Comparison of ENCODE assay signal across 16 cellular contexts in genomic region chr12:121949643-121950397, GRCh38. TPM values are rescaled to one million over a fixed set of nuclear protein-coding genes. Genes with fewer than 3 reads are reported as not detected.
DNase-seq lines count a peak whose midpoint lies in the region; FAIRE-seq and TF ChIP-seq lines count a peak whose summit lies in the region.
"Had no signal": no experiment of that assay in that cellular context is flagged by ENCODE, and none has a peak within 500 bp of the region (broad histone marks: within the 10 kb centered on the region; RNA-seq: fewer than 3 reads in every experiment).

No MANE protein-coding gene starts in this region.

- no peak for TF ChIP-seq CTCF in AG04450 (IDR thresholded peaks at IDR 0.05; ENCODE audit: low read depth, low read length)
- TF ChIP-seq CTCF in astrocyte (IDR thresholded peaks at IDR 0.05; ENCODE audit: insufficient read depth, low read depth, low read length): no peak
- TF ChIP-seq CTCF in thyroid gland (IDR thresholded peaks at IDR 0.05): no peak

- H3K27ac Mint-ChIP-seq in astrocyte (ENCODE audit: unreplicated experiment): peak overlapping the region; percentile 93
- H3K27ac Mint-ChIP-seq: activated naive CD8-positive, alpha-beta T cell treated with anti-CD3 and anti-CD28 coated beads, Interleukin-2, amount 50 U/mL, for 24 hours; naive B cell; T-helper 2 cell treated with Interferon-gamma antibody and Interleukin-4, amounts not matched to agents 5 μg/mL and 100 μg/mL, for 36 hours had no signal

- H3K9ac ChIP-seq in astrocyte (ENCODE audit: low read length): peak overlapping the region; percentile 60

- FAIRE-seq in HTR-8/SVneo (lab: Jason Lieb, UNC): peak; percentile 72
- FAIRE-seq in astrocyte (lab: Jason Lieb, UNC): peak; percentile 91

- WGBS in thyroid gland, 2 donors: 76 to 77% methylated on average over 4 of the region's 4 CpGs

- H2AFZ ChIP-seq in astrocyte (ENCODE audit: low read depth, low read length): no peak overlapping the region

- no peaks in the 10 kb centered on the region for H3K36me3 ChIP-seq in astrocyte (ENCODE audit: insufficient read depth, low read length)
- H3K36me3 ChIP-seq in thyroid gland: no peaks in the 10 kb centered on the region
- H3K36me3 ChIP-seq: sigmoid colon, upper lobe of left lung had no signal

- H3K4me3 ChIP-seq in AG04450 (ENCODE audit: low read depth, low read length): peak overlapping the region; percentile 39
- no peak overlapping the region for H3K4me3 ChIP-seq in astrocyte (ENCODE audit: insufficient read depth, low read depth, low read length)
- no peak overlapping the region for H3K4me3 ChIP-seq in thyroid gland (replicated peaks in 1 of 3)
- H3K4me3 ChIP-seq: sigmoid colon, upper lobe of left lung had no signal

- peaks cover 5% of the 10 kb centered on the region for H3K9me3 Mint-ChIP-seq in astrocyte (ENCODE audit: unreplicated experiment)
- H3K9me3 Mint-ChIP-seq: activated naive CD8-positive, alpha-beta T cell treated with anti-CD3 and anti-CD28 coated beads, Interleukin-2, amount 50 U/mL, for 24 hours; T-helper 2 cell treated with Interferon-gamma antibody and Interleukin-4, amounts not matched to agents 5 μg/mL and 100 μg/mL, for 36 hours had no signal

- CTCF ChIA-PET in AG04450 (lab: Charles Lee): interaction anchor here (1.2 kb wide), 1 partner anchor 155 kb away, joined by 3 read pairs; no protein-coding TSS in a partner anchor

- H3K4me2 ChIP-seq in astrocyte (ENCODE audit: low read length): peak overlapping the region; percentile 60

- H3K4me1 Mint-ChIP-seq in astrocyte (ENCODE audit: low read depth, unreplicated experiment): peaks cover 13% of the 10 kb centered on the region
- H3K4me1 Mint-ChIP-seq: activated naive CD8-positive, alpha-beta T cell treated with anti-CD3 and anti-CD28 coated beads, Interleukin-2, amount 50 U/mL, for 24 hours; naive B cell had no signal

- H3K36me3 Mint-ChIP-seq in astrocyte (ENCODE audit: low read depth, unreplicated experiment): peaks cover 5% of the 10 kb centered on the region
- H3K36me3 Mint-ChIP-seq: naive B cell had no signal

- TF ChIP-seq POLR2A in thyroid gland (IDR thresholded peaks at IDR 0.05): no peak

- POLR2A ChIA-PET in AG04450 (lab: Yijun Ruan, JAX): interaction anchor here (0.7 to 1.1 kb wide), 3 partner anchors 25 to 131 kb away, joined by 3 to 5 read pairs (median 4); no protein-coding TSS in a partner anchor

- no peaks in the 10 kb centered on the region for H4K20me1 ChIP-seq in astrocyte (ENCODE audit: insufficient read depth, low read length)

- H3K27ac ChIP-seq in AG04450 (ENCODE audit: low read depth, low read length): peak overlapping the region; percentile 94
- H3K27ac ChIP-seq in astrocyte (ENCODE audit: low read depth, low read length): peak overlapping the region; percentile 66
- H3K27ac ChIP-seq in thyroid gland: no peak overlapping the region
- H3K27ac ChIP-seq: sigmoid colon, upper lobe of left lung had no signal

- H3K4me3 Mint-ChIP-seq in astrocyte (ENCODE audit: unreplicated experiment): peak overlapping the region; percentile 31
- H3K4me3 Mint-ChIP-seq: activated naive CD8-positive, alpha-beta T cell treated with anti-CD3 and anti-CD28 coated beads, Interleukin-2, amount 50 U/mL, for 24 hours; naive B cell; T-helper 2 cell treated with Interferon-gamma antibody and Interleukin-4, amounts not matched to agents 5 μg/mL and 100 μg/mL, for 36 hours had no signal

- H3K79me2 ChIP-seq in astrocyte (ENCODE audit: insufficient read depth, low read length): no peaks in the 10 kb centered on the region

- H3K9me3 ChIP-seq in AG04450 (ENCODE audit: control insufficient read depth, insufficient read depth, low read length) (peaks cover 5% of the 10 kb centered on the region; the same call in 1 of the 2 replicates), astrocyte (ENCODE audit: insufficient read depth, low read depth, low read length) (no peaks in the 10 kb centered on the region), thyroid gland (no peaks in the 10 kb centered on the region)
- H3K9me3 ChIP-seq: sigmoid colon, upper lobe of left lung had no signal

- intact Hi-C loops in thyroid gland (cut with DNase I): no loop called here

- peaks cover 7% of the 10 kb centered on the region for H3K4me1 ChIP-seq in astrocyte (ENCODE audit: insufficient read depth, low read length)
- peaks cover 6 to 9% of the 10 kb centered on the region in 2 donors for H3K4me1 ChIP-seq in thyroid gland
- H3K4me1 ChIP-seq: sigmoid colon had no signal

- H3K27me3 ChIP-seq in AG04450 (ENCODE audit: control insufficient read depth, insufficient read depth, low read length) (no peaks in the 10 kb centered on the region), astrocyte (ENCODE audit: insufficient read depth, low read length) (no peaks in the 10 kb centered on the region), thyroid gland (no peaks in the 10 kb centered on the region)
- H3K27me3 ChIP-seq: sigmoid colon, upper lobe of left lung had no signal

- H3K27me3 Mint-ChIP-seq in astrocyte (ENCODE audit: low read depth, unreplicated experiment): no peaks in the 10 kb centered on the region
- H3K27me3 Mint-ChIP-seq: activated naive CD8-positive, alpha-beta T cell treated with anti-CD3 and anti-CD28 coated beads, Interleukin-2, amount 50 U/mL, for 24 hours; naive B cell had no signal

- peak; percentile 92 for DNase-seq in AG04450 (ENCODE audit: low read depth, low spot score)
- no peak for DNase-seq in HTR-8/SVneo (ENCODE audit: insufficient read length, low spot score)
- DNase-seq in astrocyte (ENCODE audit: low read depth): peak; percentile 95
- peak; percentile 49 for DNase-seq in foreskin melanocyte
- DNase-seq in activated T-cell treated with anti-CD3 and anti-CD28 coated beads, Interleukin-2, amount 50 U/mL, for 48 hours: no peak
- DNase-seq in NK-92 treated with Interleukin-12 subunit alpha and Interleukin-12 subunit beta, amount 100 ng/mL, for 24 hours (lab: John Stamatoyannopoulos, UW): no peak
- no peak for DNase-seq in thyroid gland
- no peak for DNase-seq in T-helper 2 cell
- DNase-seq: activated naive CD8-positive, alpha-beta T cell treated with anti-CD3 and anti-CD28 coated beads, Interleukin-2, amount 50 U/mL, for 24 hours; effector memory CD4-positive, alpha-beta T cell; GDM1; naive B cell; NCI-H1417 treated with DMSO at 0.1 percent for 48 hours; sigmoid colon; upper lobe of left lung had no signal

RNA-seq across cellular contexts. Expression of gene CFAP251, which starts 31.4 kb away (rescaled TPM):
- 16.0 and 16.1 TPM in 2 replicates for polyA plus RNA-seq in AG04450 (2011; rRNA removed)
- 10.9 and 15.1 TPM in 2 replicates for polyA minus RNA-seq in AG04450 (2011; rRNA and poly(A)+ RNA removed)
- total RNA-seq in astrocyte: 4.6 and 4.7 TPM in 2 replicates
- 10 to 100 TPM; 17.7 to 27.0 (median 23.7) TPM for total RNA-seq in thyroid gland

Comparison
In these comparisons a context has a peak if more than half of its experiments do, and no peak if none do; other contexts are left out.
1. DNase-seq: peak in AG04450 (single experiment), astrocyte (single experiment) and foreskin melanocyte (single experiment); none in HTR-8/SVneo (single experiment), activated T-cell treated with anti-CD3 and anti-CD28 coated beads, Interleukin-2, amount 50 U/mL, for 48 hours (0 of 2), NK-92 treated with Interleukin-12 subunit alpha and Interleukin-12 subunit beta, amount 100 ng/mL, for 24 hours (single experiment), thyroid gland (0 of 2) and T-helper 2 cell (0 of 5).
2. H3K27ac ChIP-seq: peak in AG04450 (single experiment) and astrocyte (single experiment); none in thyroid gland (0 of 3).